23 cellular contexts compared by ENCODE assay signal in the genomic region with DNA sequence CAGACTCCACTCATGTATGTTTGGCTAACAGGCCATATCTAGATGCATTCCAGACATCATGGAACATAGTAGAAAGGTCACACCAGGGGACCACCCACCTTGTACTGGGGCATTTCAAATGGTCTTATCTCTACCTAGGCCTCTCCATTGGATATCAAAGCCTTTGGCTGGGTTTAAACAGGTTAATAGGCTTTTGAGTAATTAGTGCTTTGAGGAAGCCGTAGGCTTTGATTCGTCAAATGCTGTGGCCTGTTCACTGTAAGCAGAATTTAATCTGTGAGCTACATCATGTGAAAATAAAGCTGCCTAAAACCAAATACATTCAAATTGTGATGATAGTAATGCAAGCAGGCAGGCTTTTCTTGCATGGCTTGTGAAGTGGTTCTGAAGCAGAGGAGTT.
"Had no signal": no experiment of that assay in that cellular context is flagged by ENCODE, and none has a peak within 500 bp of the region (broad histone marks: within the 10 kb centered on the region; RNA-seq: fewer than 3 reads in every experiment).

No MANE protein-coding gene starts in this region.

- FAIRE-seq: frontal cortex had no signal

- ATAC-seq: heart left ventricle, left colon, left ventricle myocardium superior, right lobe of liver had no signal

- H3K36me3 Mint-ChIP-seq: naive B cell had no signal

- H3K79me2 ChIP-seq: parathyroid adenoma had no signal

- H3K27me3 ChIP-seq: colonic mucosa, heart left ventricle, right lobe of liver, stomach, upper lobe of left lung, vagina had no signal

- H3K27ac ChIP-seq: colonic mucosa, heart left ventricle, parathyroid adenoma, prostate gland, right lobe of liver, spleen, stomach, thoracic aorta, upper lobe of left lung, vagina had no signal

- H2AFZ ChIP-seq: parathyroid adenoma had no signal

- H3K4me3 ChIP-seq: colonic mucosa, heart left ventricle, lung, prostate gland, right lobe of liver, spleen, stomach, thoracic aorta, upper lobe of left lung, vagina had no signal

- H3K9me3 ChIP-seq: colonic mucosa, heart left ventricle, prostate gland, right lobe of liver, stomach, thoracic aorta, upper lobe of left lung, vagina had no signal

- H3K4me3 Mint-ChIP-seq: naive B cell, nephron had no signal

- DNase-seq: colonic mucosa; dermis blood vessel endothelial cell; effector CD4-positive, alpha-beta T cell; heart left ventricle; hippocampal formation; left colon; left ventricle myocardium superior; mesenchymal stem cell; naive B cell; right lobe of liver; spleen; stimulated activated CD4-positive, alpha-beta T cell treated with anti-CD3 and anti-CD28 coated beads, Interleukin-2, amount 100 ng/mL, for 24 hours; stimulated activated naive CD4-positive, alpha-beta T cell; stomach; substantia nigra had no signal

- H3K9ac ChIP-seq: parathyroid adenoma had no signal

- H3K36me3 ChIP-seq: colonic mucosa, heart left ventricle, prostate gland, right lobe of liver, spleen, stomach, thoracic aorta, upper lobe of left lung, vagina had no signal

- H3K4me1 ChIP-seq: colonic mucosa, parathyroid adenoma, right lobe of liver, vagina had no signal

- H3K27ac Mint-ChIP-seq: nephron had no signal
